Comparison of ENCODE assay signal across 8 cellular contexts in the genomic region with DNA sequence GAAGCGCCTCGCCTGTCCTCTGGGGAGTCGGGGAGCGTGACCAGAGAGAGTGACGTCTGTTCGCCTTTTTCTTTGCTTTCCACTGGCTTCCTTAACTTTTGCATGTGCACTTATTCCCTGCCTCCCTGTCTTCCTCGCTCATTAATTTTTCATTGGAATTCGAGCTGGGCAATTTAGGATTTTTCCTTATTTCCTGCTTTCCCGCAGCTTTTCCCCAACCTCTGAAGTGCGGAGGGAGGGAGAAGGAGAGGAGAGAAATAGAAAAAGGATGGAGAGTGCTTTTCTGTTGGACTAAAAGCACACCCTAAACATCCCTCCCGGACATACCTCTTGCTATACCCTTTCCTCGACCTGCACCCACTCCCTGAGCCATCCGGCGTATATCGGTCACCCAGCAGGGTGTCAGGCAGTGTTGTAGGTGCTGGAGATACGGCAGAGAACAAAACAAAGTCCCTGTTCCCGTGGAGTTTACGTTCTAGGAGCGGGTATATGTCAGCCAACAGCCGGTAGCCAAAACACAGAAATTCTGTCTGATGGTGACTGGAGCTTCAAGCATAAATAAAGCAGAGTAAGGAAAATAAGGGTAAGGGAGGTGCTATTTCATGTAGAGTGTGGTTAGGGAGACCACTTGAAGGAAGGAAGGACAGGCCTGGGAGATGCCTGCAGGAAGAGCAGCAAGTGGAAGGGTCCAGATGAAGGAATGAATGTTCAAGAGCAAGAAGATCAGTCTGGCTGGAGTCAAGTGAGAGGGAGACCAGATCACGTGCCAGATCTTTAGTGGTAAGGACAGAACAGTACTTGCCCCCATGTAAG. TPM values are rescaled to one million over a fixed set of nuclear protein-coding genes. Genes with fewer than 3 reads are reported as not detected.
DNase-seq lines count a peak whose midpoint lies in the region; ATAC-seq lines count a peak whose summit lies in the region.

No MANE protein-coding gene starts in this region.

- no peak for DNase-seq in CD4-positive, CD25-positive, alpha-beta regulatory T cell
- DNase-seq in MG63 (no peak), caudate nucleus (lab: John Stamatoyannopoulos, UW) (no peak), naive B cell (no peak), GM19240 (ENCODE audit: insufficient read length, low spot score) (no peak)

- no peaks in the 10 kb centered on the region for H3K27me3 Mint-ChIP-seq in CD4-positive, CD25-positive, alpha-beta regulatory T cell
- H3K27me3 Mint-ChIP-seq in naive B cell = peaks cover 0 to under 1% (median 0%) of the 10 kb centered on the region in 3 donors

- no peaks in the 10 kb centered on the region for H3K27me3 ChIP-seq in CD4-positive, CD25-positive, alpha-beta regulatory T cell (ENCODE audit: control insufficient read depth, insufficient read depth, low read length)
- H3K27me3 ChIP-seq in MG63 = no peaks in the 10 kb centered on the region

- H3K9me3 Mint-ChIP-seq in CD4-positive, CD25-positive, alpha-beta regulatory T cell = peaks cover 0 to 2% (median 0%) of the 10 kb centered on the region in 7 donors
- H3K9me3 Mint-ChIP-seq in naive B cell = peaks cover 0 to 4% (median 0%) of the 10 kb centered on the region in 7 donors

- peak overlapping the region; percentile 69 to 90 (median 71) for H3K27ac Mint-ChIP-seq in CD4-positive, CD25-positive, alpha-beta regulatory T cell
- H3K27ac Mint-ChIP-seq in naive B cell = peak overlapping the region; percentile 91 to 96 (median 93)

- peaks cover 20 to 39% (median 25%) of the 10 kb centered on the region in 4 donors for H3K4me1 Mint-ChIP-seq in CD4-positive, CD25-positive, alpha-beta regulatory T cell
- H3K4me1 Mint-ChIP-seq in naive B cell = peaks cover 39 to 59% (median 52%) of the 10 kb centered on the region in 3 donors

- peaks cover 8% of the 10 kb centered on the region for H3K36me3 Mint-ChIP-seq in CD4-positive, CD25-positive, alpha-beta regulatory T cell
- H3K36me3 Mint-ChIP-seq in naive B cell = no peaks in the 10 kb centered on the region

- no peaks in the 10 kb centered on the region for H3K36me3 ChIP-seq in CD4-positive, CD25-positive, alpha-beta regulatory T cell (ENCODE audit: control insufficient read depth, insufficient read depth, low read length)
- H3K36me3 ChIP-seq in MG63 = peaks cover 18% of the 10 kb centered on the region

- peaks cover 27% of the 10 kb centered on the region for H3K4me1 ChIP-seq in CD4-positive, CD25-positive, alpha-beta regulatory T cell (ENCODE audit: control insufficient read depth, insufficient read depth, low read length, poor library complexity, severe bottlenecking)

- H3K27ac ChIP-seq in CD4-positive, CD25-positive, alpha-beta regulatory T cell (ENCODE audit: insufficient read depth, low read length, poor library complexity, severe bottlenecking) = peak overlapping the region; percentile 91
- H3K27ac ChIP-seq in caudate nucleus (ENCODE audit: low read depth, low read length) = peak overlapping the region; percentile 86

- ATAC-seq in CD4-positive, CD25-positive, alpha-beta regulatory T cell (ENCODE audit: low read depth in 2 of 2) = no peak
- ATAC-seq in naive B cell (ENCODE audit: low read depth in 2 of 2) (no peak), HG03280 (IDR thresholded peaks at IDR 0.05; ENCODE audit: unreplicated experiment) (no peak), HG03175 (IDR thresholded peaks at IDR 0.05; ENCODE audit: unreplicated experiment) (no peak), GM21515 (IDR thresholded peaks at IDR 0.05; ENCODE audit: unreplicated experiment) (no peak)

- no peaks in the 10 kb centered on the region for H3K9me3 ChIP-seq in CD4-positive, CD25-positive, alpha-beta regulatory T cell (ENCODE audit: control insufficient read depth in 2 of 2, low read length in 2 of 2)
- no peaks in the 10 kb centered on the region for H3K9me3 ChIP-seq in MG63

- H3K4me3 Mint-ChIP-seq in CD4-positive, CD25-positive, alpha-beta regulatory T cell = peak overlapping the region; percentile 90 to 94 (median 94)
- H3K4me3 Mint-ChIP-seq in naive B cell = peak overlapping the region; percentile 86 to 96 (median 90)

- peak overlapping the region; percentile 66 for H3K4me3 ChIP-seq in CD4-positive, CD25-positive, alpha-beta regulatory T cell (ENCODE audit: low read depth, low read length)
- H3K4me3 ChIP-seq in MG63 = peak overlapping the region; percentile 74

RNA-seq across cellular contexts. Expression of a gene that starts 0.6 kb away (rescaled TPM):
- total RNA-seq in CD4-positive, CD25-positive, alpha-beta regulatory T cell = 63.6 TPM
- 10 to 100 TPM; 68.6 to 84.8 (median 75.4) TPM for polyA plus RNA-seq in CD4-positive, CD25-positive, alpha-beta regulatory T cell
- total RNA-seq in MG63 (2014; rRNA removed; shearing (Covaris generic); ENCODE audit: low replicate concordance) = 62.7 and 95.5 TPM in 2 replicates
- 100 to 1,000 TPM in 4 of 6 donors, 10 to 100 TPM in 2; 95.4 to 125 (median 107) TPM for polyA plus RNA-seq in naive B cell (ENCODE audit: low read depth in 6 of 6)
